8 cellular contexts compared by ENCODE assay signal in the genomic region with DNA sequence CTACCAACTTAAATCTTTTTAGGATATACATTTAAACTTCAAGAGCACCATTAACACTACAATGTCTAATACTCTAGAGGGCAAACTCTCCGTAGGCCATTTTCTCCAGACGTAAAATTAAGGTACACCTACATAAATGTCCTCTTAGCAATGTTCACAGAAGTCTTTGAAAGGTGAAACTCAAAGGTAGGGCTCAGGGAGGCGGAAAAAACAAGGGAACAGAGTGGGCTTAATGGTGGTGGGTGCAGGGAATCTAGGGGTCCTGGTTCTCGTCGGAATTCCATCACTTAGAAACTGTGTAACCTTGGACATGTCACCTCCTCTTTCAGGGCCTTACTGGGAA. TPM values are rescaled to one million over a fixed set of nuclear protein-coding genes. Genes with fewer than 3 reads are reported as not detected.
DNase-seq lines count a peak whose midpoint lies in the region; ATAC-seq and TF ChIP-seq lines count a peak whose summit lies in the region.

No MANE protein-coding gene starts in this region.

- no TSS peak for BruUV-seq in Panc1 (replicated peaks; lab: Mats Ljungman, UMichigan)

- POLR2A ChIA-PET in AG04449 (lab: Yijun Ruan, JAX) (interaction anchor here (0.7 to 1.7 kb wide), 4 partner anchors 7 to 280 kb away, joined by 3 to 6 read pairs (median 4); no protein-coding TSS in a partner anchor), Panc1 (lab: Charles Lee) (no interaction called here)

- peak; percentile 1 for ATAC-seq in GM19372 (IDR thresholded peaks at IDR 0.05; ENCODE audit: low read depth, unreplicated experiment)
- ATAC-seq in Panc1 = no peak
- ATAC-seq in GM21367 (IDR thresholded peaks at IDR 0.05; ENCODE audit: unreplicated experiment) = no peak
- no peak for ATAC-seq in HG03025 (IDR thresholded peaks at IDR 0.05; ENCODE audit: low FRiP score, unreplicated experiment)

- no peak for TF ChIP-seq EP300 in ovary (IDR thresholded peaks at IDR 0.05)

- H3K4me1 ChIP-seq in Panc1 (ENCODE audit: control insufficient read depth, insufficient read depth, low read length) (peaks cover 13% of the 10 kb centered on the region), ovary (ENCODE audit: insufficient read depth) (peaks cover 13% of the 10 kb centered on the region)

- CTCF ChIA-PET in AG04449 (lab: Yijun Ruan, JAX) = interaction anchor here (0.7 to 2.7 kb wide), 29 partner anchors 8 to 287 kb away, joined by 3 to 19 read pairs (median 5); no protein-coding TSS in a partner anchor
- CTCF ChIA-PET in Panc1 (lab: Charles Lee) = interaction anchor here (0.9 kb wide), 1 partner anchor 289 kb away, joined by 3 read pairs; no protein-coding TSS in a partner anchor

- 2 to 6% (median 3%) methylated on average over 5 of the region's 5 CpGs for WGBS in ovary, 3 donors

- intact Hi-C loops in Panc1 (cut with micrococcal nuclease; ENCODE audit: unreplicated experiment) = no loop called here
- intact Hi-C loops in ovary (cut with DNase I) = no loop called here

- H3K27me3 ChIP-seq in Panc1 (ENCODE audit: control insufficient read depth, insufficient read depth, low read length) = no peaks in the 10 kb centered on the region
- H3K27me3 ChIP-seq in ovary = no peaks in the 10 kb centered on the region

- H3K36me3 ChIP-seq in Panc1 (ENCODE audit: control insufficient read depth, insufficient read depth, low read length) = no peaks in the 10 kb centered on the region; the same call in none of the 2 replicates
- H3K36me3 ChIP-seq in ovary = no peaks in the 10 kb centered on the region

- no peak for TF ChIP-seq POLR2A in ovary (IDR thresholded peaks at IDR 0.05)

- TF ChIP-seq CTCF in AG04449 (IDR thresholded peaks at IDR 0.05; ENCODE audit: insufficient read depth, low read length, missing control alignments) (no peak), Panc1 (IDR thresholded peaks at IDR 0.05) (no peak), epithelial cell of esophagus (IDR thresholded peaks at IDR 0.05; ENCODE audit: insufficient read depth, low read depth, low read length, missing control alignments) (no peak), ovary (IDR thresholded peaks at IDR 0.05) (no peak)

- H3K27ac ChIP-seq in Panc1 (ENCODE audit: low read length) = peak overlapping the region; percentile 98
- peak overlapping the region; percentile 92 to 93 for H3K27ac ChIP-seq in ovary

- in situ Hi-C loops in Panc1 (cut with HindIII; ENCODE audit: low pct_unique_long_range_greater_than_20kb, low sequenced_read_pairs) = no loop called here

- H3K9me3 ChIP-seq in Panc1 (ENCODE audit: control insufficient read depth, insufficient read depth, low read depth, low read length) (no peaks in the 10 kb centered on the region), ovary (no peaks in the 10 kb centered on the region)

- H3K4me3 ChIP-seq in AG04449 (ENCODE audit: low read depth, low read length) = peak overlapping the region; percentile 95
- H3K4me3 ChIP-seq in Panc1 (ENCODE audit: low read depth in 2 of 2, low read length in 2 of 2) = peak overlapping the region; percentile 92
- peak overlapping the region; percentile 74 for H3K4me3 ChIP-seq in epithelial cell of esophagus (ENCODE audit: low read length)
- peak overlapping the region; percentile 66 for H3K4me3 ChIP-seq in ovary

- DNase-seq in AG04449 (ENCODE audit: low read depth, low spot score) = no peak
- DNase-seq in Panc1 (ENCODE audit: low read depth, low spot score) = peak; percentile 15
- DNase-seq in epithelial cell of esophagus (ENCODE audit: low read depth) = peak; percentile 24
- no peak for DNase-seq in ovary
- DNase-seq in mesenteric fat pad (ENCODE audit: low spot score) = no peak

RNA-seq across cellular contexts. Expression of gene NFU1, which starts 0.7 kb away (rescaled TPM):
- total RNA-seq in Panc1 (2021; ENCODE audit: unreplicated experiment) (42.9 TPM), ovary (10 to 100 TPM; 39.0 to 53.8 (median 44.2) TPM), mesenteric fat pad (94.2 TPM)
- polyA plus RNA-seq in Panc1 (2012; ENCODE audit: insufficient read length) = 25.5 TPM
- 10 to 100 TPM; 50.7 to 59.5 TPM for polyA plus RNA-seq in ovary

RNA-seq across cellular contexts. Expression of gene GFPT1, which starts 49.5 kb away (rescaled TPM):
- total RNA-seq in Panc1 (2021; ENCODE audit: unreplicated experiment) (53.0 TPM), ovary (10 to 100 TPM; 18.8 to 39.5 (median 31.1) TPM), mesenteric fat pad (195 TPM)
- polyA plus RNA-seq in Panc1 (2012; ENCODE audit: insufficient read length) = 27.7 TPM
- 10 to 100 TPM in 1 of 2 donors, 1 to 10 TPM in 1; 6.9 to 19.4 TPM for polyA plus RNA-seq in ovary

Comparison
In these comparisons a context has a peak if more than half of its experiments do, and no peak if none do; other contexts are left out.
1. DNase-seq: peak in Panc1 (single experiment) and epithelial cell of esophagus (single experiment); none in AG04449 (single experiment), ovary (0 of 5) and mesenteric fat pad (single experiment).
2. Peak in every context shown above with its lines, with median percentiles within 50 percentile points of each other: H3K4me3 ChIP-seq.